ENCODE assay signal across 18 cellular contexts in genomic region chr3:132284006-132284405, GRCh38. TPM values are rescaled to one million over a fixed set of nuclear protein-coding genes. Genes with fewer than 3 reads are reported as not detected.
DNase-seq lines count a peak whose midpoint lies in the region; FAIRE-seq and TF ChIP-seq lines count a peak whose summit lies in the region.
"Had no signal": no experiment of that assay in that cellular context is flagged by ENCODE, and none has a peak within 500 bp of the region (broad histone marks: within the 10 kb centered on the region; RNA-seq: fewer than 3 reads in every experiment).

No MANE protein-coding gene starts in this region.

- H3K4me2 ChIP-seq in hepatocyte: peak overlapping the region; percentile 48

- H3K36me3 Mint-ChIP-seq in activated CD4-positive, alpha-beta memory T cell treated with anti-CD3 and anti-CD28 coated beads, Interleukin-2, amount 10 ng/mL, durations not matched to agents 7 days and 5 days (ENCODE audit: low read depth): no peaks in the 10 kb centered on the region

- H3K27me3 Mint-ChIP-seq in activated CD4-positive, alpha-beta memory T cell treated with anti-CD3 and anti-CD28 coated beads, Interleukin-2, amount 10 ng/mL, durations not matched to agents 7 days and 5 days: peaks cover 12% of the 10 kb centered on the region

- no peaks in the 10 kb centered on the region for H3K4me1 Mint-ChIP-seq in activated CD4-positive, alpha-beta memory T cell treated with anti-CD3 and anti-CD28 coated beads, Interleukin-2, amount 10 ng/mL, durations not matched to agents 7 days and 5 days
- H3K4me1 Mint-ChIP-seq: stimulated activated naive CD8-positive, alpha-beta T cell treated with anti-CD3 and anti-CD28 coated beads, Interleukin-15, amount 100 ng/mL, for 72 hours had no signal

- POLR2A ChIA-PET in activated CD4-positive, alpha-beta memory T cell treated with anti-CD3 and anti-CD28 coated beads, Interleukin-2, amount 10 ng/mL, durations not matched to agents 7 days and 5 days (lab: Charles Lee): no interaction called here

- DNase-seq in HT1080 (ENCODE audit: low read depth): peak; percentile 11
- no peak for DNase-seq in hepatocyte (ENCODE audit: low spot score)
- no peak for DNase-seq in prostate gland (ENCODE audit: low spot score)
- DNase-seq in T-helper 9 cell: no peak
- no peak for DNase-seq in DMS 273 (lab: John Stamatoyannopoulos, UW; ENCODE audit: unreplicated experiment)
- no peak for DNase-seq in kidney
- no peak for DNase-seq in activated CD4-positive, alpha-beta memory T cell treated with anti-CD3 and anti-CD28 coated beads, Interleukin-2, amount 10 ng/mL, durations not matched to agents 7 days and 5 days
- DNase-seq: activated CD4-positive, alpha-beta T cell treated with anti-CD3 and anti-CD28 coated beads for 4 hours; colonic mucosa; COR-L47; EL; mammary epithelial cell; NCI-H510A; stimulated activated naive CD8-positive, alpha-beta T cell treated with anti-CD3 and anti-CD28 coated beads, Interleukin-15, amount 100 ng/mL, for 72 hours had no signal

- no peaks in the 10 kb centered on the region for H3K9me2 ChIP-seq in hepatocyte (replicated peaks; ENCODE audit: insufficient read depth)

- H3K9me3 Mint-ChIP-seq in activated CD4-positive, alpha-beta memory T cell treated with anti-CD3 and anti-CD28 coated beads, Interleukin-2, amount 10 ng/mL, durations not matched to agents 7 days and 5 days: no peaks in the 10 kb centered on the region
- H3K9me3 Mint-ChIP-seq: stimulated activated naive CD8-positive, alpha-beta T cell treated with anti-CD3 and anti-CD28 coated beads, Interleukin-15, amount 100 ng/mL, for 72 hours; T-helper 2 cell treated with Interferon-gamma antibody and Interleukin-4, amounts not matched to agents 5 μg/mL and 100 μg/mL, for 36 hours had no signal

- TF ChIP-seq POLR2A in prostate gland (IDR thresholded peaks at IDR 0.05): no peak

- H3K9me3 ChIP-seq in hepatocyte (ENCODE audit: low read depth): no peaks in the 10 kb centered on the region
- H3K9me3 ChIP-seq in prostate gland: no peaks in the 10 kb centered on the region
- H3K9me3 ChIP-seq in kidney (ENCODE audit: control insufficient read depth in 1 of 2, low read length in 2 of 2): no peaks in the 10 kb centered on the region
- H3K9me3 ChIP-seq: colonic mucosa had no signal

- H2AFZ ChIP-seq in hepatocyte: peak overlapping the region; percentile 65

- H3K27ac ChIP-seq in VCaP (peak overlapping the region; percentile 75), hepatocyte (peak overlapping the region; percentile 81), prostate gland (peak overlapping the region; percentile 38 to 54), kidney (ENCODE audit: low read depth in 2 of 2, low read length in 2 of 2) (no peak overlapping the region)
- H3K27ac ChIP-seq: colonic mucosa, gastroesophageal sphincter had no signal

- H3K79me2 ChIP-seq in hepatocyte: no peaks in the 10 kb centered on the region

- FAIRE-seq in kidney (lab: Jason Lieb, UNC): no peak

- WGBS in hepatocyte (ENCODE audit: low lambda C conversion rate, missing lambda C conversion rate): 58% methylated on average over 5 of the region's 5 CpGs
- WGBS in prostate gland: 84% methylated on average over 5 of the region's 5 CpGs

- H3K36me3 ChIP-seq in hepatocyte (replicated peaks; ENCODE audit: insufficient read depth, low read depth): no peaks in the 10 kb centered on the region
- H3K36me3 ChIP-seq in prostate gland: no peaks in the 10 kb centered on the region
- no peaks in the 10 kb centered on the region for H3K36me3 ChIP-seq in kidney (ENCODE audit: control insufficient read depth in 1 of 2, insufficient read depth in 2 of 2, low read length in 2 of 2)
- H3K36me3 ChIP-seq: colonic mucosa, gastroesophageal sphincter had no signal

- H3K4me1 ChIP-seq in hepatocyte (ENCODE audit: insufficient read depth): peaks cover 24% of the 10 kb centered on the region
- no peaks in the 10 kb centered on the region for H3K4me1 ChIP-seq in prostate gland (replicated peaks)
- no peaks in the 10 kb centered on the region for H3K4me1 ChIP-seq in kidney (ENCODE audit: control insufficient read depth in 1 of 2, insufficient read depth in 1 of 2, low read depth in 1 of 2, low read length in 2 of 2)
- H3K4me1 ChIP-seq: colonic mucosa, gastroesophageal sphincter had no signal

- H3K27ac Mint-ChIP-seq in activated CD4-positive, alpha-beta memory T cell treated with anti-CD3 and anti-CD28 coated beads, Interleukin-2, amount 10 ng/mL, durations not matched to agents 7 days and 5 days: no peak overlapping the region
- H3K27ac Mint-ChIP-seq: stimulated activated naive CD8-positive, alpha-beta T cell treated with anti-CD3 and anti-CD28 coated beads, Interleukin-15, amount 100 ng/mL, for 72 hours; T-helper 2 cell treated with Interferon-gamma antibody and Interleukin-4, amounts not matched to agents 5 μg/mL and 100 μg/mL, for 36 hours had no signal

- intact Hi-C loops in prostate gland (cut with DNase I): no loop called here
- intact Hi-C loops in kidney (cut with DNase I): no loop called here

- H3K27me3 ChIP-seq in hepatocyte (no peaks in the 10 kb centered on the region), prostate gland (replicated peaks; ENCODE audit: insufficient read depth) (no peaks in the 10 kb centered on the region)
- H3K27me3 ChIP-seq: colonic mucosa had no signal

- no peaks in the 10 kb centered on the region for H4K20me1 ChIP-seq in hepatocyte (ENCODE audit: insufficient read depth, poor library complexity, severe bottlenecking)

- H3K4me3 ChIP-seq in hepatocyte (no peak overlapping the region), prostate gland (no peak overlapping the region), kidney (ENCODE audit: low read length in 2 of 2) (no peak overlapping the region)
- H3K4me3 ChIP-seq: colonic mucosa, gastroesophageal sphincter had no signal

- H3K9ac ChIP-seq in kidney (ENCODE audit: low read length in 2 of 2): no peak overlapping the region

- TF ChIP-seq CTCF in VCaP (conservative IDR thresholded peaks at IDR 0.05) (no peak), hepatocyte (IDR thresholded peaks at IDR 0.05; ENCODE audit: poor library complexity) (no peak), prostate gland (IDR thresholded peaks at IDR 0.05) (no peak), kidney (IDR thresholded peaks at IDR 0.05; ENCODE audit: borderline replicate concordance, extremely low read depth, insufficient read depth) (no peak)

- H3K4me3 Mint-ChIP-seq in activated CD4-positive, alpha-beta memory T cell treated with anti-CD3 and anti-CD28 coated beads, Interleukin-2, amount 10 ng/mL, durations not matched to agents 7 days and 5 days: no peak overlapping the region
- H3K4me3 Mint-ChIP-seq: stimulated activated naive CD8-positive, alpha-beta T cell treated with anti-CD3 and anti-CD28 coated beads, Interleukin-15, amount 100 ng/mL, for 72 hours; T-helper 2 cell treated with Interferon-gamma antibody and Interleukin-4, amounts not matched to agents 5 μg/mL and 100 μg/mL, for 36 hours had no signal

- CTCF ChIA-PET in activated CD4-positive, alpha-beta memory T cell treated with anti-CD3 and anti-CD28 coated beads, Interleukin-2, amount 10 ng/mL, durations not matched to agents 7 days and 5 days (lab: Charles Lee): no interaction called here

RNA-seq across cellular contexts. Expression of gene ACP3, which starts 33.2 kb away (rescaled TPM):
- 2.3 TPM in 1 of 2 replicates, not detected in the other for total RNA-seq in HT1080 (2014; rRNA removed; shearing (Covaris generic))
- polyA plus RNA-seq in HT1080 (2015; cell fraction: cytosol; rRNA removed): 0.02 TPM in 2 replicates
- 0.26 TPM in 1 of 2 replicates, not detected in the other for polyA plus RNA-seq in HT1080 (2015; cell fraction: nucleus; rRNA removed)
- total RNA-seq in hepatocyte (7.7 TPM in 2 replicates), prostate gland (over 10,000 TPM in 1 of 2 donors, 1,000 to 10,000 TPM in 1; 1,778 to 14,359 TPM), kidney (67.8 TPM)
- polyA plus RNA-seq in hepatocyte (5.2 and 9.2 TPM in 2 replicates), kidney (ENCODE audit: insufficient read depth, low read depth, low replicate concordance) (31.8 TPM)
- total RNA-seq in activated CD4-positive, alpha-beta memory T cell treated with anti-CD3 and anti-CD28 coated beads, Interleukin-2, amount 10 ng/mL, durations not matched to agents 7 days and 5 days: not detected
- polyA plus RNA-seq: neural cell had no signal

Comparison
In these comparisons a context has a peak if more than half of its experiments do, and no peak if none do; other contexts are left out.
1. H3K27ac ChIP-seq: peak in VCaP (single experiment), hepatocyte (single experiment) and prostate gland (2 of 2); none in kidney (0 of 2).
2. RNA of gene ACP3, which starts 33.2 kb away (total RNA-seq): 1,778 to 14,359 TPM in prostate gland; 67.8 TPM in kidney (single experiment), 7.7 TPM in hepatocyte, 2.3 TPM in HT1080 and not detected in activated CD4-positive, alpha-beta memory T cell treated with anti-CD3 and anti-CD28 coated beads, Interleukin-2, amount 10 ng/mL, durations not matched to agents 7 days and 5 days; every median in the first group is over 10 times any median in the second.